28 cellular contexts compared by ENCODE assay signal in the genomic region with DNA sequence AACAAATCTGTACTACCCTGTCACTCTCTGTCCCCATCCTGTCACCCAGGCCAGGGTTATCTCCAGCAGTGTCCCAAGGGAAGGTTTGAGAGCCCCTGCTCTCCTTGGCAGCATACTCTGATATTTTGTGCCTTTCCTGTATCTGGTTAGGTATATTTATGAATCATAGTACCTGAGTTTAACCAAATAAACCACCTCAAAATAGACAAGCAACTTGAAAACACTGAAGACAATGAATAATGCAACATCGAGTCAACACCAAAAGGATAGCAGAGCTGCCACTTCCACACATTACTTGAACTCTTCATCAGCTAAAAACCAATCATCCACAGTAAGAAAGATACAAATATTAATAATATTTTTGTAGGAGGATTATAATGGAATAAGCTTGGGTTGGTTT.
"Had no signal": no experiment of that assay in that cellular context is flagged by ENCODE, and none has a peak within 500 bp of the region (broad histone marks: within the 10 kb centered on the region; RNA-seq: fewer than 3 reads in every experiment).

No MANE protein-coding gene starts in this region.

- H3K27me3 Mint-ChIP-seq: activated CD4-positive, alpha-beta memory T cell treated with anti-CD3 and anti-CD28 coated beads for 36 hours; activated CD4-positive, alpha-beta T cell treated with anti-CD3 and anti-CD28 coated beads, Interleukin-2, amount 10 ng/mL, durations not matched to agents 24 days and 14 days; activated CD8-positive, alpha-beta T cell treated with anti-CD3 and anti-CD28 coated beads for 36 hours; activated naive CD4-positive, alpha-beta T cell treated with anti-CD3 and anti-CD28 coated beads, Interleukin-2, amount 10 ng/mL, durations not matched to agents 7 days and 5 days; activated naive CD4-positive, alpha-beta T cell treated with anti-CD3 and anti-CD28 coated beads, Interleukin-2, amount 50 U/mL, for 24 hours had no signal

- DNase-seq: activated B cell treated with CpG ODN at 0.5 μM for 24 hours; activated CD4-positive, alpha-beta memory T cell treated with anti-CD3 and anti-CD28 coated beads for 36 hours; activated CD4-positive, alpha-beta T cell treated with anti-CD3 and anti-CD28 coated beads for 4 hours; activated CD4-positive, alpha-beta T cell treated with anti-CD3 and anti-CD28 coated beads, Interleukin-2, amount 10 ng/mL, durations not matched to agents 24 days and 14 days; activated CD4-positive, alpha-beta T cell treated with anti-CD3 and anti-CD28 coated beads, Interleukin-2, amount 50 U/mL, for 1 hour; activated CD4-positive, alpha-beta T cell treated with anti-CD3 and anti-CD28 coated beads, Interleukin-2, amount 50 U/mL, for 4 hours; activated CD4-positive, CD25-positive, alpha-beta regulatory T cell treated with anti-CD3 and anti-CD28 coated beads, Interleukin-2, amount 50 U/mL, for 72 hours; activated CD8-positive, alpha-beta memory T cell treated with anti-CD3 and anti-CD28 coated beads, Interleukin-2, amount 50 U/mL, for 4 hours; activated CD8-positive, alpha-beta T cell treated with anti-CD3 and anti-CD28 coated beads for 36 hours; activated effector memory CD4-positive, alpha-beta T cell treated with Interleukin-2 at 50 U/mL for 16 hours; activated gamma-delta T cell; activated naive CD4-positive, alpha-beta T cell treated with anti-CD3 and anti-CD28 coated beads, Interleukin-2, amount 10 ng/mL, durations not matched to agents 7 days and 5 days; activated naive CD4-positive, alpha-beta T cell treated with Interleukin-2 at 50 U/mL for 16 hours; activated T-cell treated with anti-CD3 and anti-CD28 coated beads for 4 hours; activated T-cell treated with anti-CD3 and anti-CD28 coated beads, Interleukin-2, amount 50 U/mL, for 1 hour; activated T-cell treated with anti-CD3 and anti-CD28 coated beads, Interleukin-2, amount 50 U/mL, for 4 hours; activated T-cell treated with anti-CD3 and anti-CD28 coated beads, Interleukin-2, amount 50 U/mL, for 72 hours; amygdala; anterior cingulate cortex; central memory CD4-positive, alpha-beta T cell; SW 1271; T-helper 2 cell; T-helper 9 cell had no signal

- ATAC-seq: activated CD8-positive, alpha-beta T cell treated with anti-CD3 and anti-CD28 coated beads for 36 hours; activated T-cell treated with anti-CD3 and anti-CD28 coated beads, Interleukin-2, amount 50 U/mL, for 4 hours had no signal

- H3K27ac Mint-ChIP-seq: activated B cell treated with CpG ODN at 0.5 μM for 24 hours; activated CD4-positive, alpha-beta memory T cell treated with anti-CD3 and anti-CD28 coated beads for 36 hours; activated CD4-positive, alpha-beta T cell treated with anti-CD3 and anti-CD28 coated beads, Interleukin-2, amount 10 ng/mL, durations not matched to agents 24 days and 14 days; activated CD8-positive, alpha-beta T cell treated with anti-CD3 and anti-CD28 coated beads for 36 hours; activated naive CD4-positive, alpha-beta T cell treated with anti-CD3 and anti-CD28 coated beads, Interleukin-2, amount 10 ng/mL, durations not matched to agents 7 days and 5 days; activated naive CD4-positive, alpha-beta T cell treated with anti-CD3 and anti-CD28 coated beads, Interleukin-2, amount 50 U/mL, for 24 hours; activated T-cell treated with anti-CD3 and anti-CD28 coated beads, Interleukin-2, amount 50 U/mL, for 72 hours; activated T-helper 1 cell treated with anti-CD3 and anti-CD28 coated beads, Interleukin-12 subunit alpha, Interleukin-12 subunit beta, Interleukin-2, Interleukin-4 antibody, amounts not matched to agents 30 ng/mL and 10 ng/mL and 1 ng/mL, durations not matched to agents 14 hours and 24 hours and 36 hours; activated T-helper 2 cell treated with anti-CD3 and anti-CD28 coated beads, Interferon-gamma antibody, Interleukin-2, Interleukin-4, amounts not matched to agents 10 μg/mL and 5 μg/mL and 100 μg/mL, durations not matched to agents 14 hours and 24 hours and 36 hours; brain; T-helper 2 cell treated with Interferon-gamma antibody and Interleukin-4, amounts not matched to agents 5 μg/mL and 100 μg/mL, for 36 hours had no signal

- H3K9me3 Mint-ChIP-seq: activated B cell treated with CpG ODN at 0.5 μM for 24 hours; activated CD4-positive, alpha-beta memory T cell treated with anti-CD3 and anti-CD28 coated beads for 36 hours; activated CD8-positive, alpha-beta T cell treated with anti-CD3 and anti-CD28 coated beads for 36 hours; activated naive CD4-positive, alpha-beta T cell treated with anti-CD3 and anti-CD28 coated beads, Interleukin-2, amount 50 U/mL, for 24 hours had no signal

- H3K36me3 Mint-ChIP-seq: activated CD4-positive, alpha-beta memory T cell treated with anti-CD3 and anti-CD28 coated beads for 36 hours; brain had no signal

- H3K4me3 Mint-ChIP-seq: activated B cell treated with CpG ODN at 0.5 μM for 24 hours; activated CD4-positive, alpha-beta memory T cell treated with anti-CD3 and anti-CD28 coated beads for 36 hours; activated CD4-positive, alpha-beta T cell treated with anti-CD3 and anti-CD28 coated beads, Interleukin-2, amount 10 ng/mL, durations not matched to agents 24 days and 14 days; activated CD8-positive, alpha-beta T cell treated with anti-CD3 and anti-CD28 coated beads for 36 hours; activated naive CD4-positive, alpha-beta T cell treated with anti-CD3 and anti-CD28 coated beads, Interleukin-2, amount 10 ng/mL, durations not matched to agents 7 days and 5 days; activated naive CD4-positive, alpha-beta T cell treated with anti-CD3 and anti-CD28 coated beads, Interleukin-2, amount 50 U/mL, for 24 hours; activated T-cell treated with anti-CD3 and anti-CD28 coated beads, Interleukin-2, amount 50 U/mL, for 4 hours; activated T-cell treated with anti-CD3 and anti-CD28 coated beads, Interleukin-2, amount 50 U/mL, for 72 hours; activated T-helper 1 cell treated with anti-CD3 and anti-CD28 coated beads, Interleukin-12 subunit alpha, Interleukin-12 subunit beta, Interleukin-2, Interleukin-4 antibody, amounts not matched to agents 30 ng/mL and 10 ng/mL and 1 ng/mL, durations not matched to agents 14 hours and 24 hours and 36 hours; brain; T-helper 2 cell treated with Interferon-gamma antibody and Interleukin-4, amounts not matched to agents 5 μg/mL and 100 μg/mL, for 36 hours had no signal
